In the genomic region with DNA sequence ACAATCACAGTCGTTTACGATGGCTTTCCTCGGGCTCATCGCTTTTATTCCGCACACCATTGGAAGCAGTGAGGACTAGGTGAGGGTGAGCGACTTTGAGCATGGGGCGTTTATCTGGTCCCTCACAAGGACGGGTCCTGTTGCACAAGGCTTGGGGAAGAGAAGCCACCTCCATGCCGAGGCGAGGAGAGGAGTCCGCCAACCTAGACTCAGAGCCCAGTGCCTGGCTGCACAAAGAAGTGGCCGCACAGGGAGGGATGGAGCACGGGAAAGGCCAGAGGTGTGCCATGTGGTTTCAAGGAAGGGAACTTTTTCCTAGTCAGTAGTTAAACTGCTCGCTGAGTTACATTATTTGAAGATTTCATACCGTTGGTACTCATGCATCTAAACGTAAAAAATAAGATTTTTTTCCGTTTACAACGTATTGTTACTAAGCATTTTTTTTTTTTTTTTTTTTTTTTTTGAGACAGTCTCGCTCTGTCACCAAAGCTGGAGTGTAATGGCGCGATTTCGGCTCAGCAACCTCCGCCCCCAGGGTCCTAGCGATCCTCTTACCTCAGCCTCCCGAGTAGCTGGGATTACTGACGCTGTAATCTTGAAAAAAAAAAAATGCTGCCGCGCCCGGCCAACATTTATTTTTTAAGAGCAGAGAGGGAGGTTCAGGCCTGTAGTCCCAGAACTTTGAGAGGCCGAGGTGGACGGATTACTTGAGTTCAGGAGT, we compare ENCODE assay signal across 9 cellular contexts. TPM values are rescaled to one million over a fixed set of nuclear protein-coding genes. Genes with fewer than 3 reads are reported as not detected.
DNase-seq lines count a peak whose midpoint lies in the region; ATAC-seq and TF ChIP-seq lines count a peak whose summit lies in the region.
"Had no signal": no experiment of that assay in that cellular context is flagged by ENCODE, and none has a peak within 500 bp of the region (broad histone marks: within the 10 kb centered on the region; RNA-seq: fewer than 3 reads in every experiment).

No MANE protein-coding gene starts in this region.

- H3K9me3 ChIP-seq in iPS-18c (ENCODE audit: control insufficient read depth, insufficient read depth, low read length), result peaks cover 4% of the 10 kb centered on the region

- peak overlapping the region; percentile 90 for H3K4me3 Mint-ChIP-seq in activated naive CD4-positive, alpha-beta T cell treated with anti-CD3 and anti-CD28 coated beads, Interleukin-2, amount 50 U/mL, for 24 hours
- peak overlapping the region; percentile 59 for H3K4me3 Mint-ChIP-seq in activated CD8-positive, alpha-beta T cell treated with anti-CD3 and anti-CD28 coated beads for 36 hours
- H3K4me3 Mint-ChIP-seq in stimulated activated effector memory CD8-positive, alpha-beta T cell treated with anti-CD3 and anti-CD28 coated beads, Interleukin-12 subunit alpha, Interleukin-12 subunit beta, amount 100 ng/mL, for 72 hours, result peak overlapping the region; percentile 73

- H3K9me3 Mint-ChIP-seq in activated naive CD4-positive, alpha-beta T cell treated with anti-CD3 and anti-CD28 coated beads, Interleukin-2, amount 50 U/mL, for 24 hours, result peaks cover 8% of the 10 kb centered on the region
- H3K9me3 Mint-ChIP-seq in activated CD8-positive, alpha-beta T cell treated with anti-CD3 and anti-CD28 coated beads for 36 hours, result peaks cover 5% of the 10 kb centered on the region
- H3K9me3 Mint-ChIP-seq in stimulated activated effector memory CD8-positive, alpha-beta T cell treated with anti-CD3 and anti-CD28 coated beads, Interleukin-12 subunit alpha, Interleukin-12 subunit beta, amount 100 ng/mL, for 72 hours, result no peaks in the 10 kb centered on the region

- peak overlapping the region; percentile 84 for H3K4me3 ChIP-seq in iPS-18c (ENCODE audit: insufficient read depth, low read depth, low read length)

- intact Hi-C loops in activated CD8-positive, alpha-beta T cell treated with anti-CD3 and anti-CD28 coated beads for 36 hours (cut with micrococcal nuclease), result no loop called here

- TF ChIP-seq CTCF in activated CD8-positive, alpha-beta T cell treated with anti-CD3 and anti-CD28 coated beads for 36 hours (IDR thresholded peaks at IDR 0.05), result no peak

- no peak for ATAC-seq in activated CD8-positive, alpha-beta T cell treated with anti-CD3 and anti-CD28 coated beads for 36 hours
- no peak for ATAC-seq in stimulated activated effector memory CD8-positive, alpha-beta T cell treated with anti-CD3 and anti-CD28 coated beads, Interleukin-12 subunit alpha, Interleukin-12 subunit beta, amount 100 ng/mL, for 72 hours

- peaks cover 22% of the 10 kb centered on the region for H3K4me1 Mint-ChIP-seq in activated naive CD4-positive, alpha-beta T cell treated with anti-CD3 and anti-CD28 coated beads, Interleukin-2, amount 50 U/mL, for 24 hours
- peaks cover 19% of the 10 kb centered on the region for H3K4me1 Mint-ChIP-seq in activated CD8-positive, alpha-beta T cell treated with anti-CD3 and anti-CD28 coated beads for 36 hours (ENCODE audit: low read depth)
- H3K4me1 Mint-ChIP-seq in stimulated activated effector memory CD8-positive, alpha-beta T cell treated with anti-CD3 and anti-CD28 coated beads, Interleukin-12 subunit alpha, Interleukin-12 subunit beta, amount 100 ng/mL, for 72 hours, result peaks cover 36% of the 10 kb centered on the region

- no peak for DNase-seq in activated naive CD4-positive, alpha-beta T cell treated with anti-CD3 and anti-CD28 coated beads, Interleukin-2, amount 50 U/mL, for 16 hours
- no peak for DNase-seq in activated CD8-positive, alpha-beta T cell treated with anti-CD3 and anti-CD28 coated beads for 36 hours
- DNase-seq in stimulated activated effector memory CD8-positive, alpha-beta T cell treated with anti-CD3 and anti-CD28 coated beads, Interleukin-12 subunit alpha, Interleukin-12 subunit beta, amount 100 ng/mL, for 72 hours (ENCODE audit: low spot score in 2 of 2), result no peak
- DNase-seq in germinal center (ENCODE audit: low spot score), result no peak
- DNase-seq in NCI-H1105 treated with DMSO at 0.1 percent for 48 hours (lab: John Stamatoyannopoulos, UW), result no peak
- DNase-seq in NCI-H1105 (lab: John Stamatoyannopoulos, UW), result no peak
- DNase-seq: NCI-H524 treated with DMSO at 0.1 percent for 48 hours had no signal

- CTCF ChIA-PET in activated CD8-positive, alpha-beta T cell treated with anti-CD3 and anti-CD28 coated beads for 36 hours (lab: Charles Lee), result no interaction called here

- H3K27me3 Mint-ChIP-seq in activated naive CD4-positive, alpha-beta T cell treated with anti-CD3 and anti-CD28 coated beads, Interleukin-2, amount 50 U/mL, for 24 hours, result peaks cover 48% of the 10 kb centered on the region
- H3K27me3 Mint-ChIP-seq in activated CD8-positive, alpha-beta T cell treated with anti-CD3 and anti-CD28 coated beads for 36 hours, result peaks cover 54% of the 10 kb centered on the region

- peaks cover 2% of the 10 kb centered on the region for H3K36me3 Mint-ChIP-seq in activated naive CD4-positive, alpha-beta T cell treated with anti-CD3 and anti-CD28 coated beads, Interleukin-2, amount 50 U/mL, for 24 hours
- H3K36me3 Mint-ChIP-seq in activated CD8-positive, alpha-beta T cell treated with anti-CD3 and anti-CD28 coated beads for 36 hours (ENCODE audit: low read depth), result no peaks in the 10 kb centered on the region
- H3K36me3 Mint-ChIP-seq in stimulated activated effector memory CD8-positive, alpha-beta T cell treated with anti-CD3 and anti-CD28 coated beads, Interleukin-12 subunit alpha, Interleukin-12 subunit beta, amount 100 ng/mL, for 72 hours, result no peaks in the 10 kb centered on the region

- POLR2A ChIA-PET in activated CD8-positive, alpha-beta T cell treated with anti-CD3 and anti-CD28 coated beads for 36 hours (lab: Charles Lee), result no interaction called here

- no peak overlapping the region for H3K27ac Mint-ChIP-seq in activated naive CD4-positive, alpha-beta T cell treated with anti-CD3 and anti-CD28 coated beads, Interleukin-2, amount 50 U/mL, for 24 hours
- H3K27ac Mint-ChIP-seq in activated CD8-positive, alpha-beta T cell treated with anti-CD3 and anti-CD28 coated beads for 36 hours, result no peak overlapping the region
- H3K27ac Mint-ChIP-seq in stimulated activated effector memory CD8-positive, alpha-beta T cell treated with anti-CD3 and anti-CD28 coated beads, Interleukin-12 subunit alpha, Interleukin-12 subunit beta, amount 100 ng/mL, for 72 hours, result no peak overlapping the region

RNA-seq across cellular contexts. Expression of gene CYP27C1, which starts 0.9 kb away (rescaled TPM):
- total RNA-seq in activated CD8-positive, alpha-beta T cell treated with anti-CD3 and anti-CD28 coated beads for 36 hours, result not detected
